21 cellular contexts compared by ENCODE assay signal in the genomic region with DNA sequence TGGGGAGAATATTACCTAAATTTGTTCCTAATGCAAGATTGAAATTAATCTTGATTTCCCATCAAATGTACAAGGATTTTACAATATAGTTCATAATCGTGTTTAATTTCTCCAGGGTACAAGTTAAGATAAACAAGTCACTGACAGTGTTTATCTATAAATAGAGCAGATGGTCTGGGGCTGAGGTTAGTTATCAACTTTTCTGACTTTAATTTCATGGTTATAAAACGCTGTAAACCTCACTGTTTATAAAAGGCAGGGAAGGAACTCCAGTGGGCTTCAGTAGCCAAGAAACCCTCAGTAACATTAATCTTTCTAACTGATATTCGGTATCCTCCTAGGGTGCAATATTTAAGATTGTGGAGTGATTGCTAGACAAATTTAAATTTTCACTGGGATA.
DNase-seq lines count a peak whose midpoint lies in the region; ATAC-seq and TF ChIP-seq lines count a peak whose summit lies in the region.
"Had no signal": no experiment of that assay in that cellular context is flagged by ENCODE, and none has a peak within 500 bp of the region (broad histone marks: within the 10 kb centered on the region; RNA-seq: fewer than 3 reads in every experiment).

No MANE protein-coding gene starts in this region.

- H3K9me3 ChIP-seq in SK-N-SH (no peaks in the 10 kb centered on the region), SJCRH30 (replicated peaks) (no peaks in the 10 kb centered on the region)
- H3K9me3 ChIP-seq in CD4-positive, alpha-beta T cell (ENCODE audit: control insufficient read depth, low read length) = no peaks in the 10 kb centered on the region
- H3K9me3 ChIP-seq: BLaER1 had no signal

- CTCF ChIA-PET in SK-N-SH (lab: Yijun Ruan, JAX) = no interaction called here
- CTCF ChIA-PET in CD4-positive, alpha-beta T cell (lab: Charles Lee) = no interaction called here

- no peak overlapping the region for H3K27ac ChIP-seq in SK-N-SH (ENCODE audit: low read depth in 2 of 2, low read length in 1 of 2)
- H3K27ac ChIP-seq in SJCRH30 = peak overlapping the region; percentile 53
- H3K27ac ChIP-seq in CD4-positive, alpha-beta T cell (ENCODE audit: low read depth, low read length) = no peak overlapping the region
- H3K27ac ChIP-seq: 22Rv1, BLaER1, C4-2B had no signal

- H3K27me3 Mint-ChIP-seq in CD4-positive, alpha-beta T cell = no peaks in the 10 kb centered on the region
- H3K27me3 Mint-ChIP-seq: B cell; CD4-positive, CD25-positive, alpha-beta regulatory T cell; CD8-positive, alpha-beta memory T cell had no signal

- DNase-seq in SK-N-SH (peak; percentile 2), SJCRH30 (peak; percentile 2 to 63), fibroblast of villous mesenchyme (ENCODE audit: low read depth) (peak; percentile 83), H7 (no peak), HuH-7 (ENCODE audit: low spot score) (no peak)
- DNase-seq in stimulated activated CD8-positive, alpha-beta memory T cell treated with anti-CD3 and anti-CD28 coated beads, Interleukin-4, amount 100 ng/mL, for 48 hours = no peak
- no peak for DNase-seq in CD4-positive, alpha-beta T cell
- DNase-seq: CD4-positive, CD25-positive, alpha-beta regulatory T cell; CD8-positive, alpha-beta memory T cell; DMS 273 treated with DMSO at 0.1 percent for 48 hours; DMS79; EL; GDM1; HCEC 1CT had no signal

- WGBS in SK-N-SH (ENCODE audit: low lambda C conversion rate) = 14% methylated on average over 3 of the region's 3 CpGs

- no peak overlapping the region for H2AFZ ChIP-seq in SK-N-SH (ENCODE audit: low read depth)
- H2AFZ ChIP-seq: GM23338 had no signal

- H3K4me1 Mint-ChIP-seq in CD4-positive, alpha-beta T cell (ENCODE audit: low read depth) = no peaks in the 10 kb centered on the region
- H3K4me1 Mint-ChIP-seq: B cell; CD4-positive, CD25-positive, alpha-beta regulatory T cell; CD8-positive, alpha-beta memory T cell; GM23338 had no signal

- no peak for TF ChIP-seq RAD21 in SK-N-SH (IDR thresholded peaks at IDR 0.05; ENCODE audit: low read length)

- H3K4me2 ChIP-seq in SK-N-SH = no peak overlapping the region
- H3K4me2 ChIP-seq: BLaER1, GM23338 had no signal

- ATAC-seq in SK-N-SH treated with all-trans-retinoic acid at 6 μM for 48 hours = no peak
- ATAC-seq in CD4-positive, alpha-beta T cell (ENCODE audit: poor library complexity) = no peak
- ATAC-seq: GM12878, GM23338 had no signal

- H3K4me3 ChIP-seq in SK-N-SH (ENCODE audit: low read depth in 2 of 2, low read length in 1 of 2) = no peak overlapping the region
- no peak overlapping the region for H3K4me3 ChIP-seq in SJCRH30
- no peak overlapping the region for H3K4me3 ChIP-seq in fibroblast of villous mesenchyme (ENCODE audit: low read depth, low read length)
- H3K4me3 ChIP-seq in H7 (ENCODE audit: insufficient read depth, low read depth, low read length) = no peak overlapping the region
- H3K4me3 ChIP-seq: BLaER1, GM12878, GM23338 had no signal

- no peaks in the 10 kb centered on the region for H3K79me2 ChIP-seq in SK-N-SH (ENCODE audit: insufficient read depth)

- TF ChIP-seq EP300 in SK-N-SH (IDR thresholded peaks at IDR 0.05; ENCODE audit: borderline replicate concordance in 1 of 2, low read depth in 1 of 2, low read length in 1 of 2) = no peak

- POLR2A ChIA-PET in SK-N-SH (lab: Yijun Ruan, JAX) = no interaction called here
- POLR2A ChIA-PET in CD4-positive, alpha-beta T cell (lab: Charles Lee) = no interaction called here

- H3K9ac ChIP-seq in SK-N-SH = no peak overlapping the region
- H3K9ac ChIP-seq: BLaER1 had no signal

- H3K36me3 Mint-ChIP-seq in CD4-positive, alpha-beta T cell (ENCODE audit: low read depth) = no peaks in the 10 kb centered on the region
- H3K36me3 Mint-ChIP-seq: CD4-positive, CD25-positive, alpha-beta regulatory T cell; CD8-positive, alpha-beta memory T cell had no signal

- no peak overlapping the region for H3K27ac Mint-ChIP-seq in CD4-positive, alpha-beta T cell
- H3K27ac Mint-ChIP-seq: B cell; CD4-positive, CD25-positive, alpha-beta regulatory T cell; CD8-positive, alpha-beta memory T cell; GM23338 had no signal

- TF ChIP-seq CTCF in SK-N-SH (IDR thresholded peaks at IDR 0.05) (no peak), fibroblast of villous mesenchyme (IDR thresholded peaks at IDR 0.05; ENCODE audit: insufficient read depth, low read depth, low read length) (no peak)
- no peak for TF ChIP-seq CTCF in CD4-positive, alpha-beta T cell (IDR thresholded peaks at IDR 0.05)

- no peaks in the 10 kb centered on the region for H3K36me3 ChIP-seq in SK-N-SH (replicated peaks in 1 of 2; ENCODE audit: control insufficient read depth in 1 of 2, insufficient read depth in 2 of 2, low read length in 1 of 2)
- H3K36me3 ChIP-seq in SJCRH30 = no peaks in the 10 kb centered on the region
- H3K36me3 ChIP-seq in H7 (replicated peaks; ENCODE audit: control insufficient read depth, insufficient read depth, low read length) = no peaks in the 10 kb centered on the region
- H3K36me3 ChIP-seq: BLaER1 had no signal

- H3K9me3 Mint-ChIP-seq in CD4-positive, alpha-beta T cell = peaks cover 7% of the 10 kb centered on the region
- H3K9me3 Mint-ChIP-seq: GM23338 had no signal

- H3K9me2 ChIP-seq in SK-N-SH = no peaks in the 10 kb centered on the region

- H3K4me1 ChIP-seq in SK-N-SH (ENCODE audit: control insufficient read depth in 1 of 2, insufficient read depth in 2 of 2, low read depth in 1 of 2, low read length in 1 of 2) (no peaks in the 10 kb centered on the region), SJCRH30 (peaks cover 22% of the 10 kb centered on the region; the same call in 1 of the 2 replicates)
- H3K4me1 ChIP-seq: BLaER1 had no signal

- no peaks in the 10 kb centered on the region for H4K20me1 ChIP-seq in SK-N-SH (ENCODE audit: insufficient read depth)
- H4K20me1 ChIP-seq: BLaER1 had no signal

- intact Hi-C loops in CD4-positive, alpha-beta T cell (cut with DNase I, micrococcal nuclease) = no loop called here

- H3K27me3 ChIP-seq in SK-N-SH (ENCODE audit: insufficient read depth) = no peaks in the 10 kb centered on the region
- no peaks in the 10 kb centered on the region for H3K27me3 ChIP-seq in SJCRH30
- H3K27me3 ChIP-seq in CD4-positive, alpha-beta T cell (ENCODE audit: control insufficient read depth, insufficient read depth, low read length) = no peaks in the 10 kb centered on the region
- no peaks in the 10 kb centered on the region for H3K27me3 ChIP-seq in H7 (ENCODE audit: control insufficient read depth, insufficient read depth, low read length)
- H3K27me3 ChIP-seq: BLaER1 had no signal

- no peaks in the 10 kb centered on the region for H3F3A ChIP-seq in SK-N-SH (replicated peaks; ENCODE audit: insufficient read depth)

- no peak overlapping the region for H3K4me3 Mint-ChIP-seq in CD4-positive, alpha-beta T cell
- H3K4me3 Mint-ChIP-seq: B cell; CD4-positive, CD25-positive, alpha-beta regulatory T cell; CD8-positive, alpha-beta memory T cell; GM23338 had no signal

TF ChIP-seq in SK-N-SH, 30 proteins besides CTCF, POLR2A, EP300 and RAD21:
- TF ChIP-seq, protein P1, sequence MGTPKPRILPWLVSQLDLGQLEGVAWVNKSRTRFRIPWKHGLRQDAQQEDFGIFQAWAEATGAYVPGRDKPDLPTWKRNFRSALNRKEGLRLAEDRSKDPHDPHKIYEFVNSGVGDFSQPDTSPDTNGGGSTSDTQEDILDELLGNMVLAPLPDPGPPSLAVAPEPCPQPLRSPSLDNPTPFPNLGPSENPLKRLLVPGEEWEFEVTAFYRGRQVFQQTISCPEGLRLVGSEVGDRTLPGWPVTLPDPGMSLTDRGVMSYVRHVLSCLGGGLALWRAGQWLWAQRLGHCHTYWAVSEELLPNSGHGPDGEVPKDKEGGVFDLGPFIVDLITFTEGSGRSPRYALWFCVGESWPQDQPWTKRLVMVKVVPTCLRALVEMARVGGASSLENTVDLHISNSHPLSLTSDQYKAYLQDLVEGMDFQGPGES (IDR thresholded peaks at IDR 0.05; ENCODE audit: low read depth, low read length) = no peak
- TF ChIP-seq POLR2AphosphoS5 (IDR thresholded peaks at IDR 0.05; ENCODE audit: low read depth, low read length) = no peak
- no peak for TF ChIP-seq MEF2A (IDR thresholded peaks at IDR 0.05; ENCODE audit: borderline replicate concordance, low read depth)
- TF ChIP-seq FOXM1 (IDR thresholded peaks at IDR 0.05; ENCODE audit: low read depth) = no peak
- TF ChIP-seq GATA2 (CRISPR knock-in tag; IDR thresholded peaks at IDR 0.05) = peak; percentile 31; the same call in 1 of the 2 replicates
- no peak for TF ChIP-seq TEAD4 (IDR thresholded peaks at IDR 0.05; ENCODE audit: borderline replicate concordance, insufficient read depth)
- no peak for TF ChIP-seq JUND (IDR thresholded peaks at IDR 0.05)
- no peak for TF ChIP-seq RCOR1 (IDR thresholded peaks at IDR 0.05; ENCODE audit: low read length)

TF ChIP-seq in SK-N-SH treated with all-trans-retinoic acid at 6 μM for 48 hours, 23 proteins besides CTCF, POLR2A, EP300 and RAD21 (continues in another document):
- TF ChIP-seq ISL1 (CRISPR knock-in tag; IDR thresholded peaks at IDR 0.05) = no peak
- TF ChIP-seq ESRRG (CRISPR knock-in tag; IDR thresholded peaks at IDR 0.05) = no peak
- no peak for TF ChIP-seq CSDC2 (CRISPR knock-in tag; IDR thresholded peaks at IDR 0.05)
- TF ChIP-seq ZNF8 (CRISPR knock-in tag; IDR thresholded peaks at IDR 0.05) = no peak
- TF ChIP-seq ZFP3 (CRISPR knock-in tag; IDR thresholded peaks at IDR 0.05) = no peak
- TF ChIP-seq ARNTL (CRISPR knock-in tag; IDR thresholded peaks at IDR 0.05; ENCODE audit: borderline replicate concordance, low read depth) = no peak
- no peak for TF ChIP-seq RARB (CRISPR knock-in tag; IDR thresholded peaks at IDR 0.05)
- TF ChIP-seq ZC3H10 (CRISPR knock-in tag; IDR thresholded peaks at IDR 0.05) = no peak
- TF ChIP-seq OSR1 (CRISPR knock-in tag; IDR thresholded peaks at IDR 0.05) = no peak
- no peak for TF ChIP-seq ZNF70 (CRISPR knock-in tag; IDR thresholded peaks at IDR 0.05)
- TF ChIP-seq BACH2 (CRISPR knock-in tag; IDR thresholded peaks at IDR 0.05; ENCODE audit: borderline replicate concordance) = no peak
- no peak for TF ChIP-seq GLIS3 (CRISPR knock-in tag; IDR thresholded peaks at IDR 0.05)
- TF ChIP-seq, protein P2, sequence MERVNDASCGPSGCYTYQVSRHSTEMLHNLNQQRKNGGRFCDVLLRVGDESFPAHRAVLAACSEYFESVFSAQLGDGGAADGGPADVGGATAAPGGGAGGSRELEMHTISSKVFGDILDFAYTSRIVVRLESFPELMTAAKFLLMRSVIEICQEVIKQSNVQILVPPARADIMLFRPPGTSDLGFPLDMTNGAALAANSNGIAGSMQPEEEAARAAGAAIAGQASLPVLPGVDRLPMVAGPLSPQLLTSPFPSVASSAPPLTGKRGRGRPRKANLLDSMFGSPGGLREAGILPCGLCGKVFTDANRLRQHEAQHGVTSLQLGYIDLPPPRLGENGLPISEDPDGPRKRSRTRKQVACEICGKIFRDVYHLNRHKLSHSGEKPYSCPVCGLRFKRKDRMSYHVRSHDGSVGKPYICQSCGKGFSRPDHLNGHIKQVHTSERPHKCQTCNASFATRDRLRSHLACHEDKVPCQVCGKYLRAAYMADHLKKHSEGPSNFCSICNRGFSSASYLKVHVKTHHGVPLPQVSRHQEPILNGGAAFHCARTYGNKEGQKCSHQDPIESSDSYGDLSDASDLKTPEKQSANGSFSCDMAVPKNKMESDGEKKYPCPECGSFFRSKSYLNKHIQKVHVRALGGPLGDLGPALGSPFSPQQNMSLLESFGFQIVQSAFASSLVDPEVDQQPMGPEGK (CRISPR knock-in tag; IDR thresholded peaks at IDR 0.05; ENCODE audit: borderline replicate concordance) = no peak

Comparison
In these comparisons a context has a peak if more than half of its experiments do, and no peak if none do; other contexts are left out.
1. DNase-seq: peak in SK-N-SH (single experiment), SJCRH30 (2 of 2) and fibroblast of villous mesenchyme (single experiment); none in stimulated activated CD8-positive, alpha-beta memory T cell treated with anti-CD3 and anti-CD28 coated beads, Interleukin-4, amount 100 ng/mL, for 48 hours (single experiment), CD4-positive, alpha-beta T cell (0 of 10), H7 (single experiment) and HuH-7 (single experiment).